ENCODE assay signal across 9 cellular contexts in genomic region chr16:83967838-83968482, GRCh38. TPM values are rescaled to one million over a fixed set of nuclear protein-coding genes. Genes with fewer than 3 reads are reported as not detected.
DNase-seq lines count a peak whose midpoint lies in the region; ATAC-seq and TF ChIP-seq lines count a peak whose summit lies in the region.
"Had no signal": no experiment of that assay in that cellular context is flagged by ENCODE, and none has a peak within 500 bp of the region (broad histone marks: within the 10 kb centered on the region; RNA-seq: fewer than 3 reads in every experiment).

Gene NECAB2, plus strand, starts transcription at chr16:83968244. Its CDS starts 405 bp downstream, at chr16:83968649.

- H3K9ac ChIP-seq in HUES64 (ENCODE audit: low read depth, low read length): no peak within 1 kb of the TSS
- H3K9ac ChIP-seq: BLaER1 treated with 17β-estradiol and CSF1 and Interleukin-3, amounts not matched to agents 10 nM and 100 nM had no signal

- ATAC-seq in GM18909 (IDR thresholded peaks at IDR 0.05; ENCODE audit: poor library complexity, unreplicated experiment): no peak

- H3K36me3 ChIP-seq in HUES64 (ENCODE audit: insufficient read depth, low read length): no peaks in the 10 kb centered on the region
- H3K36me3 ChIP-seq in right atrium auricular region: peaks cover 10% of the 10 kb centered on the region

- DNase-seq in NCI-H1417 (lab: John Stamatoyannopoulos, UW) (peak; percentile 29 to 67 (median 50)), NCI-H1417 treated with DMSO at 0.1 percent for 48 hours (lab: John Stamatoyannopoulos, UW) (no peak), amniotic epithelial cell (ENCODE audit: low read depth) (peak; percentile 13), right atrium auricular region (ENCODE audit: low spot score) (no peak), retinal pigment epithelial cell (ENCODE audit: low read depth) (no peak), NAMALWA (ENCODE audit: low spot score) (no peak)

- H3K4me1 ChIP-seq in HUES64 (ENCODE audit: insufficient read depth, low read length): no peaks in the 10 kb centered on the region
- H3K4me1 ChIP-seq in right atrium auricular region: no peaks in the 10 kb centered on the region
- H3K4me1 ChIP-seq: BLaER1 treated with 17β-estradiol and CSF1 and Interleukin-3, amounts not matched to agents 10 nM and 100 nM had no signal

- peak; percentile 85 to 88 for TF ChIP-seq CTCF in right atrium auricular region (IDR thresholded peaks at IDR 0.05)
- TF ChIP-seq CTCF in retinal pigment epithelial cell (conservative IDR thresholded peaks at IDR 0.05; ENCODE audit: low read depth, low read length): peak; percentile 49

- WGBS in HUES64: 11% methylated on average over 54 of the region's 56 CpGs

- peak within 1 kb of the TSS; percentile 48 for H3K4me3 ChIP-seq in HUES64 (ENCODE audit: low read length)
- H3K4me3 ChIP-seq in right atrium auricular region: peak within 1 kb of the TSS; percentile 37 to 47
- H3K4me3 ChIP-seq in retinal pigment epithelial cell (ENCODE audit: low read length): peak within 1 kb of the TSS; percentile 29
- H3K4me3 ChIP-seq: BLaER1 treated with 17β-estradiol and CSF1 and Interleukin-3, amounts not matched to agents 10 nM and 100 nM had no signal

- H3K27ac ChIP-seq in HUES64 (ENCODE audit: low read depth, low read length) (no peak within 1 kb of the TSS), right atrium auricular region (no peak within 1 kb of the TSS)
- H3K27ac ChIP-seq: BLaER1 treated with 17β-estradiol and CSF1 and Interleukin-3, amounts not matched to agents 10 nM and 100 nM had no signal

- H3K9me3 ChIP-seq in HUES64 (ENCODE audit: insufficient read depth, low read depth, low read length) (no peaks in the 10 kb centered on the region), right atrium auricular region (no peaks in the 10 kb centered on the region)
- H3K9me3 ChIP-seq: BLaER1 treated with 17β-estradiol and CSF1 and Interleukin-3, amounts not matched to agents 10 nM and 100 nM had no signal

- H3K27me3 ChIP-seq in HUES64 (ENCODE audit: insufficient read depth, low read length): peaks cover 14% of the 10 kb centered on the region
- no peaks in the 10 kb centered on the region for H3K27me3 ChIP-seq in right atrium auricular region

RNA-seq across cellular contexts. Expression of gene NECAB2, which starts in this region (rescaled TPM):
- 3.1 TPM for polyA plus RNA-seq in HUES64 (2013, experiment 1 of 2)
- polyA plus RNA-seq in HUES64 (2013, experiment 2 of 2): 5.3 TPM
- total RNA-seq in right atrium auricular region: under 1 TPM in 1 of 2 donors, not detected in 1; 0.71 TPM

Comparison
In these comparisons a context has a peak if more than half of its experiments do, and no peak if none do; other contexts are left out.
1. DNase-seq: peak in NCI-H1417 (3 of 3) and amniotic epithelial cell (single experiment); none in NCI-H1417 treated with DMSO at 0.1 percent for 48 hours (single experiment), right atrium auricular region (single experiment), retinal pigment epithelial cell (single experiment) and NAMALWA (single experiment).
2. Peak in every context shown above with its lines, with median percentiles within 50 percentile points of each other: H3K4me3 ChIP-seq.